In the genomic region with DNA sequence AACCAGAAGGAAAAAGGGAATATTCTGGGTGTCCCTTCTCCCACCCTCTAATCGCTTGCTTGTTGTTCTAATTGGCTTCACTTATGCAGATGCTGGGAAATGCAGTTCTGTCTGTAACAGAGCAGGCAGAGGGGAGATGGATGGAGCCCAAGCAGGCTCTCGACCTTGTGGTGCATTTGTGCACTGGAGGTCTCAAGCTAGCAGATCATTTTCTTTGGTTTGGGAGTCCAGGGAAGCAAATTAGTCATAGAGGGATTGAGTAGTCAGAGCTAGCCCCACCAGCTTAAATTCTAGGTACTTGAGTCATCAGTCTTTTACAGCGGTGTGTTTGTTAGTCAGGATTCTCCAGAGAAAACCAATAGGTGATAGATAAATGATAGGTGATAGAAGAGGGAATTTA, we compare ENCODE assay signal across 13 cellular contexts.
A peak's percentile ranks its signal among the peaks of the same experiment; 100 is the strongest.
DNase-seq lines count a peak whose midpoint lies in the region; ATAC-seq and TF ChIP-seq lines count a peak whose summit lies in the region.
"Had no signal": no experiment of that assay in that cellular context is flagged by ENCODE, and none has a peak within 500 bp of the region (broad histone marks: within the 10 kb centered on the region; RNA-seq: fewer than 3 reads in every experiment).

No MANE protein-coding gene starts in this region.

- H3K4me1 ChIP-seq in skeletal muscle tissue (ENCODE audit: control insufficient read depth in 3 of 3, insufficient read depth in 3 of 3, low read length in 3 of 3) (peaks cover 36 to 44% (median 43%) of the 10 kb centered on the region in 3 donors), aorta (ENCODE audit: control insufficient read depth in 1 of 2, insufficient read depth in 2 of 2, low read length in 2 of 2) (peaks cover 0 to 2% of the 10 kb centered on the region in 2 donors)

- H3K36me3 ChIP-seq in skeletal muscle tissue (ENCODE audit: control insufficient read depth in 3 of 3, insufficient read depth in 3 of 3, low read length in 3 of 3) (no peaks in the 10 kb centered on the region), aorta (ENCODE audit: control insufficient read depth in 1 of 2, insufficient read depth in 2 of 2, low read length in 1 of 2) (no peaks in the 10 kb centered on the region)

- no peaks in the 10 kb centered on the region for H3K27me3 ChIP-seq in skeletal muscle tissue (ENCODE audit: control insufficient read depth in 3 of 3, insufficient read depth in 3 of 3, low read length in 3 of 3)
- no peaks in the 10 kb centered on the region for H3K27me3 ChIP-seq in aorta (ENCODE audit: control insufficient read depth in 1 of 2, insufficient read depth in 2 of 2, low read length in 1 of 2)

- peak overlapping the region in 2 of 3 donors; percentile 24 to 63 for H3K9ac ChIP-seq in skeletal muscle tissue (ENCODE audit: low read depth in 1 of 3, low read length in 3 of 3)

- ATAC-seq in SK-N-SH treated with all-trans-retinoic acid at 6 μM for 48 hours: peak; percentile 72
- ATAC-seq in stimulated activated naive CD8-positive, alpha-beta T cell treated with anti-CD3 and anti-CD28 coated beads, Interleukin-15, Interleukin-2, amounts not matched to agents 100 U/mL and 50 U/mL, for 24 hours: no peak
- ATAC-seq in aorta (ENCODE audit: low FRiP score): no peak
- ATAC-seq: sciatic nerve had no signal

- H3K27ac ChIP-seq in skeletal muscle tissue (ENCODE audit: low read depth, low read length): peak overlapping the region; percentile 3
- no peak overlapping the region for H3K27ac ChIP-seq in aorta (ENCODE audit: low read depth in 1 of 2, low read length in 2 of 2)

- WGBS in aorta, 2 donors: 47 to 60% methylated on average over 3 of the region's 3 CpGs

- intact Hi-C loops in aorta (cut with DNase I): no loop called here

- H3K9me3 ChIP-seq in skeletal muscle tissue (ENCODE audit: control insufficient read depth in 3 of 3, low read length in 3 of 3) (no peaks in the 10 kb centered on the region), aorta (ENCODE audit: control insufficient read depth, low read length) (no peaks in the 10 kb centered on the region)

- no peak overlapping the region for H3K4me3 ChIP-seq in fibroblast of mammary gland (ENCODE audit: control insufficient read depth, low read depth, low read length)
- H3K4me3 ChIP-seq in skeletal muscle tissue (ENCODE audit: low read length in 3 of 3): no peak overlapping the region
- no peak overlapping the region for H3K4me3 ChIP-seq in aorta (ENCODE audit: low read length in 2 of 2)
- H3K4me3 ChIP-seq: lung had no signal

- TF ChIP-seq CTCF in fibroblast of mammary gland (conservative IDR thresholded peaks at IDR 0.05; ENCODE audit: control insufficient read depth, insufficient read depth, low read depth, low read length): peak; percentile 16

- peak; percentile 35 for DNase-seq in H4 (ENCODE audit: low spot score)
- peak; percentile 98 for DNase-seq in fibroblast of mammary gland (ENCODE audit: low read depth)
- DNase-seq in stimulated activated naive CD8-positive, alpha-beta T cell treated with anti-CD3 and anti-CD28 coated beads, Interleukin-15, Interleukin-2, amounts not matched to agents 100 U/mL and 50 U/mL, for 24 hours: no peak
- no peak for DNase-seq in NCI-H1930 (lab: John Stamatoyannopoulos, UW)
- DNase-seq in aorta: no peak
- DNase-seq: anterior cingulate cortex, DND-41, NCI-H748 treated with DMSO at 0.1 percent for 48 hours, T-helper 2 cell had no signal

TF ChIP-seq in SK-N-SH treated with all-trans-retinoic acid at 6 μM for 48 hours, 23 proteins besides CTCF, POLR2A, EP300 and RAD21:
- TF ChIP-seq CSDC2 (CRISPR knock-in tag; IDR thresholded peaks at IDR 0.05) (no peak), ZFP3 (CRISPR knock-in tag; IDR thresholded peaks at IDR 0.05) (no peak), CSRNP3 (CRISPR knock-in tag; IDR thresholded peaks at IDR 0.05) (no peak), ISL1 (CRISPR knock-in tag; IDR thresholded peaks at IDR 0.05) (no peak), OSR1 (CRISPR knock-in tag; IDR thresholded peaks at IDR 0.05) (no peak), PPARA (CRISPR knock-in tag; IDR thresholded peaks at IDR 0.05; ENCODE audit: borderline replicate concordance) (no peak), ZNF565 (CRISPR knock-in tag; conservative IDR thresholded peaks at IDR 0.05; ENCODE audit: low read depth) (no peak), BACH2 (CRISPR knock-in tag; IDR thresholded peaks at IDR 0.05; ENCODE audit: borderline replicate concordance) (no peak)
- TF ChIP-seq, protein P1, sequence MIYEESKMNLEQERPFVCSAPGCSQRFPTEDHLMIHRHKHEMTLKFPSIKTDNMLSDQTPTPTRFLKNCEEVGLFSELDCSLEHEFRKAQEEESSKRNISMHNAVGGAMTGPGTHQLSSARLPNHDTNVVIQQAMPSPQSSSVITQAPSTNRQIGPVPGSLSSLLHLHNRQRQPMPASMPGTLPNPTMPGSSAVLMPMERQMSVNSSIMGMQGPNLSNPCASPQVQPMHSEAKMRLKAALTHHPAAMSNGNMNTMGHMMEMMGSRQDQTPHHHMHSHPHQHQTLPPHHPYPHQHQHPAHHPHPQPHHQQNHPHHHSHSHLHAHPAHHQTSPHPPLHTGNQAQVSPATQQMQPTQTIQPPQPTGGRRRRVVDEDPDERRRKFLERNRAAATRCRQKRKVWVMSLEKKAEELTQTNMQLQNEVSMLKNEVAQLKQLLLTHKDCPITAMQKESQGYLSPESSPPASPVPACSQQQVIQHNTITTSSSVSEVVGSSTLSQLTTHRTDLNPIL (CRISPR knock-in tag; IDR thresholded peaks at IDR 0.05; ENCODE audit: low read depth): no peak
- TF ChIP-seq, protein P2, sequence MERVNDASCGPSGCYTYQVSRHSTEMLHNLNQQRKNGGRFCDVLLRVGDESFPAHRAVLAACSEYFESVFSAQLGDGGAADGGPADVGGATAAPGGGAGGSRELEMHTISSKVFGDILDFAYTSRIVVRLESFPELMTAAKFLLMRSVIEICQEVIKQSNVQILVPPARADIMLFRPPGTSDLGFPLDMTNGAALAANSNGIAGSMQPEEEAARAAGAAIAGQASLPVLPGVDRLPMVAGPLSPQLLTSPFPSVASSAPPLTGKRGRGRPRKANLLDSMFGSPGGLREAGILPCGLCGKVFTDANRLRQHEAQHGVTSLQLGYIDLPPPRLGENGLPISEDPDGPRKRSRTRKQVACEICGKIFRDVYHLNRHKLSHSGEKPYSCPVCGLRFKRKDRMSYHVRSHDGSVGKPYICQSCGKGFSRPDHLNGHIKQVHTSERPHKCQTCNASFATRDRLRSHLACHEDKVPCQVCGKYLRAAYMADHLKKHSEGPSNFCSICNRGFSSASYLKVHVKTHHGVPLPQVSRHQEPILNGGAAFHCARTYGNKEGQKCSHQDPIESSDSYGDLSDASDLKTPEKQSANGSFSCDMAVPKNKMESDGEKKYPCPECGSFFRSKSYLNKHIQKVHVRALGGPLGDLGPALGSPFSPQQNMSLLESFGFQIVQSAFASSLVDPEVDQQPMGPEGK (CRISPR knock-in tag; IDR thresholded peaks at IDR 0.05; ENCODE audit: borderline replicate concordance): no peak

Comparison
In these comparisons a context has a peak if more than half of its experiments do, and no peak if none do; other contexts are left out.
1. DNase-seq: peak in H4 (single experiment) and fibroblast of mammary gland (single experiment); none in stimulated activated naive CD8-positive, alpha-beta T cell treated with anti-CD3 and anti-CD28 coated beads, Interleukin-15, Interleukin-2, amounts not matched to agents 100 U/mL and 50 U/mL, for 24 hours (single experiment), NCI-H1930 (0 of 2) and aorta (0 of 2).